In the genomic region with DNA sequence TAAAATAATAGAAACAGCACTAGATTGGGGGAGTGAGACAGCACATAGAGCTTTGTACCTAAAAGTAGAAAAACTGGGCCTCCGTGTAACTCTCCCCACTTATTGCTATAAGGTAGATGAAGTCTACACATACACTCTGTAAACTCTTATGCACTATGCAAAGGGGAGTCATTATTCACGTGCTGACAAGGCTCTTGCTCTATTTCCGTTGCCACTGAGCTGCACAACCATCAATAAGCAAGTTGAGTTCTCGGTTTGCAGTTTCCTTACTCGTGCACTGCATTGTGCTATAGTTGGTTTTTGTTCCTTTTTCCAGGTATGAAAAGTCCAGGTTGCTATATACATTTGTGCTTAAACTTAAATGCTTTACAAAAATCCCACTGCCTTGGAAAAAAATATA, we compare ENCODE assay signal across 23 cellular contexts.
"Had no signal": no experiment of that assay in that cellular context is flagged by ENCODE, and none has a peak within 500 bp of the region (broad histone marks: within the 10 kb centered on the region; RNA-seq: fewer than 3 reads in every experiment).

No MANE protein-coding gene starts in this region.

- H3K27me3 ChIP-seq: dorsolateral prefrontal cortex, esophagus muscularis mucosa, foreskin keratinocyte, gastroesophageal sphincter, heart left ventricle, hepatocyte, left lung had no signal

- H3K36me3 ChIP-seq: esophagus muscularis mucosa, gastroesophageal sphincter, heart left ventricle, left lung, lower lobe of right lung had no signal

- DNase-seq: dermis blood vessel endothelial cell; dorsolateral prefrontal cortex; effector CD4-positive, alpha-beta T cell; effector memory CD4-positive, alpha-beta T cell; foreskin keratinocyte; heart left ventricle; hypothalamus; immature natural killer cell; islet precursor cell; kidney; kidney glomerular epithelial cell; left colon; left lung; left ventricle myocardium superior; lower lobe of right lung; mesenchymal stem cell; mucosa of descending colon; naive B cell; naive thymus-derived CD8-positive, alpha-beta T cell had no signal

- H3K27ac ChIP-seq: coronary artery, dorsolateral prefrontal cortex, esophagus muscularis mucosa, foreskin keratinocyte, gastroesophageal sphincter, heart left ventricle, hepatocyte, left lung, lower lobe of right lung had no signal

- H3K4me1 ChIP-seq: esophagus muscularis mucosa, foreskin keratinocyte, gastroesophageal sphincter, heart left ventricle, left lung, lower lobe of right lung had no signal

- H2AFZ ChIP-seq: hepatocyte had no signal

- H3K4me2 ChIP-seq: hepatocyte had no signal

- H3K4me3 ChIP-seq: coronary artery, dorsolateral prefrontal cortex, esophagus muscularis mucosa, gastroesophageal sphincter, heart left ventricle, hepatocyte, left lung, lower lobe of right lung, mucosa of descending colon had no signal

- H3K79me2 ChIP-seq: hepatocyte had no signal

- H3K9me3 ChIP-seq: esophagus muscularis mucosa, gastroesophageal sphincter, heart left ventricle, left lung, lower lobe of right lung, mucosa of descending colon had no signal

- ATAC-seq: foreskin keratinocyte; gastroesophageal sphincter; heart left ventricle; left colon; left lung; left ventricle myocardium superior; lower lobe of right lung; mucosa of descending colon; naive thymus-derived CD8-positive, alpha-beta T cell had no signal
